Comparison of ENCODE assay signal across 1 cellular context in the genomic region with DNA sequence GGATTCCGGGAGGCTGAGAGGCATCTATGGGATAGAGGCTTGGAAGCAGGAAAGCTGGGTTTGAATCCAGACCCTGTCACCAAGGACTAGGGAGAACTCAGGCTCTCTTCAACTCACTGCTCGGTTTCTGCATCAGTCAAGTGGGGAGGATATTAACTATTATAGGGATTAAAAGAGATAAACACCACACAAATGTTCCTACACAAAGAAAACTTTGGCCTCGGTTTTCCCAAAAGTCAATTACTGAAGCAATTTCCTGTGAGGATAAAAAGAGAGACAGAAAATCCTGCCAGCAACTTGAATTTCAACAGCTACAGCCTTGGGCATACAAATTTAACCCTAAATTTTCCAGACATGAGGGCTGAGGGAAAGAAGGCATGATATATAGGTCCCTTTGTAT.
TF ChIP-seq lines count a peak whose summit lies in the region.

No MANE protein-coding gene starts in this region.

TF ChIP-seq in SK-N-SH, 30 proteins besides CTCF, POLR2A, EP300 and RAD21 (continued from another document):
- no peak for TF ChIP-seq GABPA (IDR thresholded peaks at IDR 0.05; ENCODE audit: low read depth)
- TF ChIP-seq EZH2phosphoT487 (IDR thresholded peaks at IDR 0.05; ENCODE audit: borderline replicate concordance, low read depth), result no peak
- TF ChIP-seq, protein P1, sequence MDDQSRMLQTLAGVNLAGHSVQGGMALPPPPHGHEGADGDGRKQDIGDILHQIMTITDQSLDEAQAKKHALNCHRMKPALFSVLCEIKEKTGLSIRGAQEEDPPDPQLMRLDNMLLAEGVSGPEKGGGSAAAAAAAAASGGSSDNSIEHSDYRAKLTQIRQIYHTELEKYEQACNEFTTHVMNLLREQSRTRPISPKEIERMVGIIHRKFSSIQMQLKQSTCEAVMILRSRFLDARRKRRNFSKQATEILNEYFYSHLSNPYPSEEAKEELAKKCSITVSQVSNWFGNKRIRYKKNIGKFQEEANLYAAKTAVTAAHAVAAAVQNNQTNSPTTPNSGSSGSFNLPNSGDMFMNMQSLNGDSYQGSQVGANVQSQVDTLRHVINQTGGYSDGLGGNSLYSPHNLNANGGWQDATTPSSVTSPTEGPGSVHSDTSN (IDR thresholded peaks at IDR 0.05), result no peak
